In genomic region chr2:9657083-9657482, GRCh38 we compare ENCODE assay signal across 1 cellular context.
TF ChIP-seq lines count a peak whose summit lies in the region.

No MANE protein-coding gene starts in this region.

TF ChIP-seq in GM23338, 12 proteins besides CTCF, POLR2A, EP300 and RAD21 (continued from another document):
- TF ChIP-seq ZNF462 (CRISPR knock-in tag; IDR thresholded peaks at IDR 0.05), result no peak
- no peak for TF ChIP-seq ZNF114 (CRISPR knock-in tag; IDR thresholded peaks at IDR 0.05)
- TF ChIP-seq EZH2phosphoT487 (IDR thresholded peaks at IDR 0.05; ENCODE audit: unreplicated experiment), result no peak
- TF ChIP-seq EZH2 (IDR thresholded peaks at IDR 0.05; ENCODE audit: low read depth, unreplicated experiment), result no peak
- TF ChIP-seq JUNB (IDR thresholded peaks at IDR 0.05; ENCODE audit: unreplicated experiment), result no peak
- no peak for TF ChIP-seq ZNF331 (CRISPR knock-in tag; IDR thresholded peaks at IDR 0.05; ENCODE audit: low read depth)
- no peak for TF ChIP-seq REST (IDR thresholded peaks at IDR 0.05; ENCODE audit: unreplicated experiment)
- TF ChIP-seq ETS1 (IDR thresholded peaks at IDR 0.05), result no peak
- TF ChIP-seq CREB1 (CRISPR knock-in tag; IDR thresholded peaks at IDR 0.05; ENCODE audit: low read depth), result no peak
- TF ChIP-seq POLR2AphosphoS5 (IDR thresholded peaks at IDR 0.05; ENCODE audit: low read depth), result no peak
- TF ChIP-seq STAT1 (IDR thresholded peaks at IDR 0.05; ENCODE audit: unreplicated experiment), result no peak
